Comparison of ENCODE assay signal across 24 cellular contexts in the genomic region with DNA sequence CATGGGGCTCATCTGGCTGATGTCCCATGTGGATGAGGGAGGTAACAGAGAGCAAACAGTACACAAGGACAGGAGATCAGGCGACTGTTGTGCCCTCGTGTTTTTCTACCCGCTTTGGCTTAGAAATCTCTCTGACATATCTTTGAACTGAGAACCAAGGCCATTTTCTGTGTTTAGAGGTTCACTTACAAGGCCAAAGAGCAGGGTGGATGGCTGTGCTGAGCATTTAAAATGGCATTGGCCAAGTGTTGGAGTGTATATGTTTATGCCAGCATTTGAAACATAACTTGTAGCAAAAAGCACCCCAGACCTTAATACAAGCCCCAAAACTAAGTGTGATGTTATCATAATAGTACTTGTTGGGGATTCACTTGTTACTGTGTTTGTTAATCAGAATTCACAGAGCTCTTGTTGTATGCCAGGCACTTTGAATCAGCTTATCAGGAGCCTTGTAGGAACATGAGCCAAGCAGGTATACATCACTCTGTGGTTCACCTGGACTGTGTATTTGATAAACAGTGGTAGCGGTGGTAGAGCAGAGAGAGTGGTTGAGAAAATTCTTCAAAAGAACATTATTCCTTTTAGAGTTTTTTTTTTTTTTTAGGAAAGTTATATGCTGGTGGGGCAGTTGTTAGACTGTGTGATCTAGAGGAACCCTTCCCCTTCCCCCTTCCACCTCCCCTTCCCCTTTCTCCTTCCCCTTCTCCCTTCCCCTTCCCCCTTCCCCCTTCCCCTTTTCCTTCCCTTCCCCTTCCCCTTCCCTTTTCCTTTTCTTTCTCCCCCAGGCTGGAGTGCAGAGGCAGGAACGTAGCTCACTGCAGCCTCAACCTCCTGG.
DNase-seq lines count a peak whose midpoint lies in the region; ATAC-seq, FAIRE-seq and TF ChIP-seq lines count a peak whose summit lies in the region.
"Had no signal": no experiment of that assay in that cellular context is flagged by ENCODE, and none has a peak within 500 bp of the region (broad histone marks: within the 10 kb centered on the region; RNA-seq: fewer than 3 reads in every experiment).

No MANE protein-coding gene starts in this region.

- H3K9ac ChIP-seq in HepG2 (ENCODE audit: insufficient read depth, low read depth, low read length), result peak overlapping the region; percentile 40
- H3K9ac ChIP-seq: BLaER1 treated with 17β-estradiol and CSF1 and Interleukin-3, amounts not matched to agents 10 nM and 100 nM had no signal

- POLR2A ChIA-PET in HepG2 (lab: Yijun Ruan, JAX), result interaction anchor here (0.5 to 0.7 kb wide), 4 partner anchors 13 to 595 kb away, joined by 3 read pairs; no protein-coding TSS in a partner anchor

- in situ Hi-C loops in HepG2 (cut with HindIII; ENCODE audit: extremely low pct_ligation_motif_present, low pct_unique_long_range_greater_than_20kb), result no loop called here

- H3K4me1 ChIP-seq in body of pancreas, result peaks cover 44% of the 10 kb centered on the region
- H3K4me1 ChIP-seq in HepG2 (ENCODE audit: insufficient read depth, low read length), result peaks cover 63% of the 10 kb centered on the region
- H3K4me1 ChIP-seq in testis, result peaks cover 4% of the 10 kb centered on the region
- peaks cover 0 to 3% of the 10 kb centered on the region in 2 donors for H3K4me1 ChIP-seq in right atrium auricular region
- H3K4me1 ChIP-seq: Caco-2 had no signal

- WGBS in body of pancreas, 2 donors, result 24% methylated on average over 5 of the region's 5 CpGs
- WGBS in HepG2 (ENCODE audit: low lambda C conversion rate), result 15% methylated on average over 5 of the region's 5 CpGs
- 66 to 77% methylated on average over 5 of the region's 5 CpGs for WGBS in testis, 2 donors

- BruUV-seq in HepG2 (replicated peaks; lab: Mats Ljungman, UMichigan), result no TSS peak

- no peaks in the 10 kb centered on the region for H4K20me1 ChIP-seq in HepG2 (ENCODE audit: insufficient read depth, low read length)

- no peak overlapping the region for H2AFZ ChIP-seq in HepG2 (ENCODE audit: low read length)
- H2AFZ ChIP-seq: GM23338 had no signal

- ATAC-seq in body of pancreas (peak; percentile 73), HepG2 (peak; percentile 94)
- ATAC-seq in stimulated activated naive B cell treated with anti-CD40 and anti-IgM and Interleukin-4, amounts not matched to agents 10 μg/mL and 1 μg/mL and 100 μg/mL, for 72 hours (replicated peaks), result no peak
- ATAC-seq: GM23338 had no signal

- TF ChIP-seq CTCF in body of pancreas (IDR thresholded peaks at IDR 0.05) (no peak), HepG2 (CRISPR knock-in tag; IDR thresholded peaks at IDR 0.05) (no peak; the same call in 1 of the 2 replicates), testis (IDR thresholded peaks at IDR 0.05) (no peak), right atrium auricular region (IDR thresholded peaks at IDR 0.05) (no peak)

- H3K4me3 Mint-ChIP-seq in stimulated activated naive B cell treated with anti-CD40 and anti-IgM and Interleukin-4, amounts not matched to agents 10 μg/mL and 1 μg/mL and 100 μg/mL, for 72 hours, result no peak overlapping the region
- no peak overlapping the region for H3K4me3 Mint-ChIP-seq in activated naive CD4-positive, alpha-beta T cell treated with anti-CD3 and anti-CD28 coated beads for 36 hours
- H3K4me3 Mint-ChIP-seq: CD4-positive, alpha-beta memory T cell; GM23338; H9 had no signal

- CTCF ChIA-PET in HepG2 (lab: Yijun Ruan, JAX; ENCODE audit: low intra/inter-chr PET ratio, low total read pairs), result no interaction called here
- CTCF ChIA-PET in activated naive CD4-positive, alpha-beta T cell treated with anti-CD3 and anti-CD28 coated beads for 36 hours (lab: Charles Lee), result no interaction called here

- no peaks in the 10 kb centered on the region for H3K9me3 Mint-ChIP-seq in stimulated activated naive B cell treated with anti-CD40 and anti-IgM and Interleukin-4, amounts not matched to agents 10 μg/mL and 1 μg/mL and 100 μg/mL, for 72 hours
- no peaks in the 10 kb centered on the region for H3K9me3 Mint-ChIP-seq in activated naive CD4-positive, alpha-beta T cell treated with anti-CD3 and anti-CD28 coated beads for 36 hours
- H3K9me3 Mint-ChIP-seq: GM23338, H9 had no signal

- no peaks in the 10 kb centered on the region for H3K27me3 Mint-ChIP-seq in stimulated activated naive B cell treated with anti-CD40 and anti-IgM and Interleukin-4, amounts not matched to agents 10 μg/mL and 1 μg/mL and 100 μg/mL, for 72 hours
- H3K27me3 Mint-ChIP-seq in activated naive CD4-positive, alpha-beta T cell treated with anti-CD3 and anti-CD28 coated beads for 36 hours (ENCODE audit: low read depth), result no peaks in the 10 kb centered on the region
- H3K27me3 Mint-ChIP-seq: CD4-positive, alpha-beta memory T cell had no signal

- peak; percentile 46 for TF ChIP-seq RAD21 in HepG2 (CRISPR knock-in tag; IDR thresholded peaks at IDR 0.05)

- peak; percentile 20 for FAIRE-seq in GM12891 (lab: Jason Lieb, UNC)
- FAIRE-seq in HepG2 (lab: Jason Lieb, UNC), result peak; percentile 84
- FAIRE-seq: A204.1, G401.6, RCC 7860 had no signal

- H3K27ac Mint-ChIP-seq in stimulated activated naive B cell treated with anti-CD40 and anti-IgM and Interleukin-4, amounts not matched to agents 10 μg/mL and 1 μg/mL and 100 μg/mL, for 72 hours, result no peak overlapping the region
- no peak overlapping the region for H3K27ac Mint-ChIP-seq in activated naive CD4-positive, alpha-beta T cell treated with anti-CD3 and anti-CD28 coated beads for 36 hours
- H3K27ac Mint-ChIP-seq: CD4-positive, alpha-beta memory T cell; GM23338; H9 had no signal

- H3K4me3 ChIP-seq in body of pancreas (no peak overlapping the region), HepG2 (replicated peaks in 1 of 3; ENCODE audit: insufficient read depth in 1 of 3, low read depth in 2 of 3, low read length in 3 of 3) (peak overlapping the region in 1 of 3 experiments; percentile 35; a peak in 1 of 6 replicates), testis (no peak overlapping the region), right atrium auricular region (no peak overlapping the region)
- H3K4me3 ChIP-seq: BLaER1 treated with 17β-estradiol and CSF1 and Interleukin-3, amounts not matched to agents 10 nM and 100 nM; GM23338 had no signal

- peak in 1 of 2 experiments; percentile 95; a peak in 2 of 4 replicates for TF ChIP-seq EP300 in HepG2 (IDR thresholded peaks at IDR 0.05; ENCODE audit: low read depth in 2 of 2, low read length in 2 of 2)
- peak; percentile 89 for TF ChIP-seq EP300 in HepG2 (CRISPR knock-in tag; IDR thresholded peaks at IDR 0.05; ENCODE audit: borderline replicate concordance)

- intact Hi-C loops in body of pancreas (cut with DNase I) (no loop called here), HepG2 (cut with micrococcal nuclease; ENCODE audit: unreplicated experiment) (loop anchor here (10.0 kb wide), 1 partner anchor 137 kb away; a partner anchor contains a TSS), testis (cut with DNase I; ENCODE audit: low total_unique reads) (no loop called here)
- intact Hi-C loops in activated naive CD4-positive, alpha-beta T cell treated with anti-CD3 and anti-CD28 coated beads for 36 hours (cut with micrococcal nuclease), result no loop called here

- H3K9me3 ChIP-seq in body of pancreas (no peaks in the 10 kb centered on the region), HepG2 (ENCODE audit: low read length) (no peaks in the 10 kb centered on the region), testis (no peaks in the 10 kb centered on the region), right atrium auricular region (no peaks in the 10 kb centered on the region)
- H3K9me3 ChIP-seq: Caco-2 had no signal

- TF ChIP-seq POLR2A in GM12891 (IDR thresholded peaks at IDR 0.05; ENCODE audit: low read depth, low read length) (no peak), body of pancreas (IDR thresholded peaks at IDR 0.05) (no peak), HepG2 (IDR thresholded peaks at IDR 0.05; ENCODE audit: insufficient read depth in 1 of 2, low read depth in 2 of 2, low read length in 2 of 2) (0 out of 4 replicates have a peak, but pooled peaks of 1 of the 2 experiments have one; percentile 13), testis (IDR thresholded peaks at IDR 0.05) (no peak)

- H3K36me3 Mint-ChIP-seq in stimulated activated naive B cell treated with anti-CD40 and anti-IgM and Interleukin-4, amounts not matched to agents 10 μg/mL and 1 μg/mL and 100 μg/mL, for 72 hours, result peaks cover 32 to 37% of the 10 kb centered on the region in 2 donors
- peaks cover 8% of the 10 kb centered on the region for H3K36me3 Mint-ChIP-seq in activated naive CD4-positive, alpha-beta T cell treated with anti-CD3 and anti-CD28 coated beads for 36 hours (ENCODE audit: low read depth)

- H3K4me1 Mint-ChIP-seq in stimulated activated naive B cell treated with anti-CD40 and anti-IgM and Interleukin-4, amounts not matched to agents 10 μg/mL and 1 μg/mL and 100 μg/mL, for 72 hours, result peaks cover 0 to 9% of the 10 kb centered on the region in 2 donors
- H3K4me1 Mint-ChIP-seq in activated naive CD4-positive, alpha-beta T cell treated with anti-CD3 and anti-CD28 coated beads for 36 hours (ENCODE audit: low read depth), result no peaks in the 10 kb centered on the region
- H3K4me1 Mint-ChIP-seq: GM23338, H9 had no signal

- no peaks in the 10 kb centered on the region for H3K27me3 ChIP-seq in body of pancreas
- no peaks in the 10 kb centered on the region for H3K27me3 ChIP-seq in HepG2 (ENCODE audit: control insufficient read depth in 1 of 2, insufficient read depth in 2 of 2, low read length in 2 of 2)
- H3K27me3 ChIP-seq in testis, result no peaks in the 10 kb centered on the region
- H3K27me3 ChIP-seq in right atrium auricular region, result no peaks in the 10 kb centered on the region
- H3K27me3 ChIP-seq: BLaER1 treated with 17β-estradiol and CSF1 and Interleukin-3, amounts not matched to agents 10 nM and 100 nM had no signal

- H3K4me2 ChIP-seq in HepG2 (ENCODE audit: low read depth, low read length), result peak overlapping the region; percentile 56
- H3K4me2 ChIP-seq: GM23338 had no signal

- H3K36me3 ChIP-seq in body of pancreas (replicated peaks in 1 of 2; ENCODE audit: insufficient read depth in 1 of 2, low read depth in 2 of 2) (no peaks in the 10 kb centered on the region), HepG2 (replicated peaks in 1 of 2; ENCODE audit: control insufficient read depth in 1 of 2, insufficient read depth in 2 of 2, low read length in 2 of 2) (peaks cover 3 to 13% of the 10 kb centered on the region in 2 experiments), testis (ENCODE audit: low read depth, missing control alignments) (no peaks in the 10 kb centered on the region), right atrium auricular region (peaks cover 7% of the 10 kb centered on the region)

- H3K79me2 ChIP-seq in HepG2 (ENCODE audit: insufficient read depth, low read length), result no peaks in the 10 kb centered on the region

- DNase-seq in GM12891 (ENCODE audit: insufficient read length, low spot score) (no peak), body of pancreas (peak in 3 of 4 donors; percentile 21 to 56 (median 30)), HepG2 (ENCODE audit: low spot score) (peak; percentile 98), testis (peak; percentile 23), right atrium auricular region (ENCODE audit: low spot score) (no peak)
- DNase-seq in stimulated activated naive B cell treated with anti-CD40 and anti-IgM and Interleukin-4, amounts not matched to agents 10 μg/mL and 1 μg/mL and 100 μg/mL, for 72 hours, result no peak
- no peak for DNase-seq in activated naive CD4-positive, alpha-beta T cell treated with anti-CD3 and anti-CD28 coated beads for 36 hours
- DNase-seq: AML-193; Caco-2; CD4-positive, alpha-beta memory T cell; H9; KBM-7; MV-4-11; NCI-H1105; NCI-H146; NCI-H1930; NCI-H2107; NCI-H524; NCI-H748 treated with DMSO at 0.1 percent for 48 hours had no signal

- H3K27ac ChIP-seq in body of pancreas (peak overlapping the region; percentile 37 to 76 (median 57)), HepG2 (ENCODE audit: extremely low read length, insufficient read depth, low read length) (peak overlapping the region; percentile 86), testis (no peak overlapping the region), right atrium auricular region (no peak overlapping the region)
- H3K27ac ChIP-seq: BLaER1 treated with 17β-estradiol and CSF1 and Interleukin-3, amounts not matched to agents 10 nM and 100 nM had no signal

Comparison
In these comparisons a context has a peak if more than half of its experiments do, and no peak if none do; other contexts are left out.
1. DNase-seq: peak in body of pancreas (3 of 4), HepG2 (single experiment) and testis (single experiment); none in GM12891 (single experiment), right atrium auricular region (single experiment), stimulated activated naive B cell treated with anti-CD40 and anti-IgM and Interleukin-4, amounts not matched to agents 10 μg/mL and 1 μg/mL and 100 μg/mL, for 72 hours (single experiment) and activated naive CD4-positive, alpha-beta T cell treated with anti-CD3 and anti-CD28 coated beads for 36 hours (single experiment).
2. ATAC-seq: peak in body of pancreas (single experiment) and HepG2 (single experiment); none in stimulated activated naive B cell treated with anti-CD40 and anti-IgM and Interleukin-4, amounts not matched to agents 10 μg/mL and 1 μg/mL and 100 μg/mL, for 72 hours (0 of 2).
3. H3K27ac ChIP-seq: peak in body of pancreas (4 of 4) and HepG2 (single experiment); none in testis (0 of 2) and right atrium auricular region (0 of 2).